ENCODE assay signal across 8 cellular contexts in genomic region chr5:116763987-116764866, GRCh38.
DNase-seq lines count a peak whose midpoint lies in the region; ATAC-seq and FAIRE-seq lines count a peak whose summit lies in the region.
"Had no signal": no experiment of that assay in that cellular context is flagged by ENCODE, and none has a peak within 500 bp of the region (broad histone marks: within the 10 kb centered on the region; RNA-seq: fewer than 3 reads in every experiment).

No MANE protein-coding gene starts in this region.

- peak; percentile 28 for DNase-seq in GM19239 (ENCODE audit: insufficient read length, low spot score)
- DNase-seq in smooth muscle cell of the brain vasculature (ENCODE audit: low read depth, low spot score), result peak; percentile 63
- DNase-seq in SHP77 (lab: John Stamatoyannopoulos, UW), result no peak
- DNase-seq in activated effector memory CD4-positive, alpha-beta T cell treated with anti-CD3 and anti-CD28 coated beads, Interleukin-2, amount 50 U/mL, for 16 hours, result no peak
- DNase-seq in HK-2 (ENCODE audit: unreplicated experiment), result no peak
- DNase-seq: activated T-cell treated with anti-CD3 and anti-CD28 coated beads, Interleukin-2, amount 50 U/mL, for 72 hours had no signal

- ATAC-seq in HG02610 (IDR thresholded peaks at IDR 0.05; ENCODE audit: unreplicated experiment), result peak; percentile 82
- peak; percentile 58 for ATAC-seq in HG03575 (IDR thresholded peaks at IDR 0.05; ENCODE audit: extremely low read depth, insufficient number of reproducible peaks, low FRiP score, unreplicated experiment)

- peak; percentile 96 for FAIRE-seq in GM19239 (lab: Jason Lieb, UNC)

Comparison
In these comparisons a context has a peak if more than half of its experiments do, and no peak if none do; other contexts are left out.
1. DNase-seq: peak in GM19239 (single experiment) and smooth muscle cell of the brain vasculature (single experiment); none in SHP77 (0 of 2), activated effector memory CD4-positive, alpha-beta T cell treated with anti-CD3 and anti-CD28 coated beads, Interleukin-2, amount 50 U/mL, for 16 hours (single experiment) and HK-2 (single experiment).